Comparison of ENCODE assay signal across 1 cellular context in the genomic region with DNA sequence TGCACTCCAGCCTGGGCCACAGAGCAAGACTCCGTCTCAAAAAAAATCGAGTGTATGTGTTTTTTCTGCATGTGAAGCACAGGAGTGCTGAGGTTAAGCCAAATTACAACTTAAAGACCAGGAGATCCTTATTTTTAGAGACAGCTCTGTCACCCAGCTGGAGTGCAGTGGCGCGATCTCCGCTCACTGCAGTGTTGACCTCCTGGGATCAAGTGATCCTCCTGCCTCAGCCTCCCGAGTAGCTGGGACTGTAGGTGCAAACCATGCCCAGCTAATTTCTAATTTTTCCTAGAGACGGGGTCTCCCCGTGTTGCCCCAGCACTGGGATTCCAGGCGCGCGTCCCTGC.
TF ChIP-seq lines count a peak whose summit lies in the region.

No MANE protein-coding gene starts in this region.

TF ChIP-seq in GM23338, 12 proteins besides CTCF, POLR2A, EP300 and RAD21:
- TF ChIP-seq JUNB (IDR thresholded peaks at IDR 0.05; ENCODE audit: unreplicated experiment) (no peak), REST (IDR thresholded peaks at IDR 0.05; ENCODE audit: unreplicated experiment) (no peak), NANOG (IDR thresholded peaks at IDR 0.05; ENCODE audit: borderline replicate concordance) (no peak), CREB1 (CRISPR knock-in tag; IDR thresholded peaks at IDR 0.05; ENCODE audit: low read depth) (no peak), STAT1 (IDR thresholded peaks at IDR 0.05; ENCODE audit: unreplicated experiment) (no peak), ZNF331 (CRISPR knock-in tag; IDR thresholded peaks at IDR 0.05; ENCODE audit: low read depth) (no peak), ZNF462 (CRISPR knock-in tag; IDR thresholded peaks at IDR 0.05) (no peak), EZH2 (IDR thresholded peaks at IDR 0.05; ENCODE audit: low read depth, unreplicated experiment) (no peak), ZNF114 (CRISPR knock-in tag; IDR thresholded peaks at IDR 0.05) (no peak), POLR2AphosphoS5 (IDR thresholded peaks at IDR 0.05; ENCODE audit: low read depth) (no peak), EZH2phosphoT487 (IDR thresholded peaks at IDR 0.05; ENCODE audit: unreplicated experiment) (no peak)
- TF ChIP-seq, protein P1, sequence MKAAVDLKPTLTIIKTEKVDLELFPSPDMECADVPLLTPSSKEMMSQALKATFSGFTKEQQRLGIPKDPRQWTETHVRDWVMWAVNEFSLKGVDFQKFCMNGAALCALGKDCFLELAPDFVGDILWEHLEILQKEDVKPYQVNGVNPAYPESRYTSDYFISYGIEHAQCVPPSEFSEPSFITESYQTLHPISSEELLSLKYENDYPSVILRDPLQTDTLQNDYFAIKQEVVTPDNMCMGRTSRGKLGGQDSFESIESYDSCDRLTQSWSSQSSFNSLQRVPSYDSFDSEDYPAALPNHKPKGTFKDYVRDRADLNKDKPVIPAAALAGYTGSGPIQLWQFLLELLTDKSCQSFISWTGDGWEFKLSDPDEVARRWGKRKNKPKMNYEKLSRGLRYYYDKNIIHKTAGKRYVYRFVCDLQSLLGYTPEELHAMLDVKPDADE (IDR thresholded peaks at IDR 0.05): no peak
